Comparison of ENCODE assay signal across 17 cellular contexts in the genomic region with DNA sequence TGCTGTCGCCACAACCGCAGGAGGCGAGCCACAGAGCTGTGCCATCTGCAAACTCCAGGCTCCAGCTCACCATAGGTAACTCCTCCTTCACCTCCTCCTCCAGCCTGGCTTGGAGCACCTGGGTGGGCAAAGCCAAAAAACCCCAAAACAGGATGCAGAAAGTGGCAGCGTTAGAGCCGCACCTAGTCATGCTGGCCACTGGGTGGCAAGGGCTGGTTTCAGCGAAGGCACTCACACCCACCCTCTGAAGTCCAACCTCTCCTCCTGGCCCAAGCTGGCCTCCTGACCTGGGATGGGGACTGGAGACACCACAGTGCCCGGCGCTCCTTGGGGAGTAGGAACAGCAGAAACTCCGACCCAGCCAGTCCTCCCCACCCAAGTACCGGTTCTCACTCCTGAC.
"Had no signal": no experiment of that assay in that cellular context is flagged by ENCODE, and none has a peak within 500 bp of the region (broad histone marks: within the 10 kb centered on the region; RNA-seq: fewer than 3 reads in every experiment).

No MANE protein-coding gene starts in this region.

- H3K4me3 Mint-ChIP-seq: activated CD4-positive, alpha-beta memory T cell treated with anti-CD3 and anti-CD28 coated beads, Interleukin-2, amount 10 ng/mL, durations not matched to agents 7 days and 5 days; activated naive CD4-positive, alpha-beta T cell treated with anti-CD3 and anti-CD28 coated beads, Interleukin-2, amount 10 ng/mL, durations not matched to agents 7 days and 5 days; activated T-cell treated with anti-CD3 and anti-CD28 coated beads, Interleukin-2, amount 50 U/mL, for 24 hours; naive thymus-derived CD4-positive, alpha-beta T cell had no signal

- H3K27me3 Mint-ChIP-seq: activated CD4-positive, alpha-beta memory T cell treated with anti-CD3 and anti-CD28 coated beads, Interleukin-2, amount 10 ng/mL, durations not matched to agents 7 days and 5 days had no signal

- H3K4me1 Mint-ChIP-seq: activated CD4-positive, alpha-beta memory T cell treated with anti-CD3 and anti-CD28 coated beads, Interleukin-2, amount 10 ng/mL, durations not matched to agents 7 days and 5 days; activated naive CD4-positive, alpha-beta T cell treated with anti-CD3 and anti-CD28 coated beads, Interleukin-2, amount 10 ng/mL, durations not matched to agents 7 days and 5 days; naive thymus-derived CD4-positive, alpha-beta T cell had no signal

- H3K4me3 ChIP-seq: left ventricle myocardium inferior, mucosa of descending colon had no signal

- H3K27ac Mint-ChIP-seq: activated CD4-positive, alpha-beta memory T cell treated with anti-CD3 and anti-CD28 coated beads, Interleukin-2, amount 10 ng/mL, durations not matched to agents 7 days and 5 days; activated naive CD4-positive, alpha-beta T cell treated with anti-CD3 and anti-CD28 coated beads, Interleukin-2, amount 10 ng/mL, durations not matched to agents 7 days and 5 days; activated T-cell treated with anti-CD3 and anti-CD28 coated beads, Interleukin-2, amount 50 U/mL, for 24 hours; naive thymus-derived CD4-positive, alpha-beta T cell had no signal

- H3K27ac ChIP-seq: left ventricle myocardium inferior, VCaP had no signal

- H3K36me3 Mint-ChIP-seq: activated naive CD4-positive, alpha-beta T cell treated with anti-CD3 and anti-CD28 coated beads, Interleukin-2, amount 10 ng/mL, durations not matched to agents 7 days and 5 days; naive thymus-derived CD4-positive, alpha-beta T cell had no signal

- H3K36me3 ChIP-seq: left ventricle myocardium inferior had no signal

- H3K4me1 ChIP-seq: left ventricle myocardium inferior had no signal

- H3K9me3 Mint-ChIP-seq: activated CD4-positive, alpha-beta memory T cell treated with anti-CD3 and anti-CD28 coated beads, Interleukin-2, amount 10 ng/mL, durations not matched to agents 7 days and 5 days; activated T-cell treated with anti-CD3 and anti-CD28 coated beads, Interleukin-2, amount 50 U/mL, for 24 hours had no signal

- DNase-seq: activated CD4-positive, alpha-beta memory T cell treated with anti-CD3 and anti-CD28 coated beads, Interleukin-2, amount 10 ng/mL, durations not matched to agents 7 days and 5 days; activated CD4-positive, alpha-beta T cell treated with anti-CD3 and anti-CD28 coated beads for 4 hours; activated naive CD4-positive, alpha-beta T cell treated with anti-CD3 and anti-CD28 coated beads, Interleukin-2, amount 10 ng/mL, durations not matched to agents 7 days and 5 days; activated T-cell treated with anti-CD3 and anti-CD28 coated beads, Interleukin-2, amount 50 U/mL, for 24 hours; dermis blood vessel endothelial cell; kidney; left ventricle myocardium inferior; mucosa of descending colon; naive thymus-derived CD4-positive, alpha-beta T cell; nucleus accumbens; posterior cingulate gyrus; stimulated activated CD4-positive, alpha-beta T cell treated with anti-CD3 and anti-CD28 coated beads, Interleukin-15, amount 100 ng/mL, for 24 hours; stimulated activated CD4-positive, alpha-beta T cell treated with anti-CD3 and anti-CD28 coated beads, Interleukin-4, amount 100 ng/mL, for 24 hours; stimulated activated naive CD4-positive, alpha-beta T cell treated with Interleukin-2 at 50 U/mL for 16 hours; T-helper 1 cell; trophoblast cell had no signal

- H3K9me3 ChIP-seq: left ventricle myocardium inferior, mucosa of descending colon had no signal

- ATAC-seq: mucosa of descending colon; naive thymus-derived CD4-positive, alpha-beta T cell had no signal
